ENCODE assay signal across 8 cellular contexts in the genomic region with DNA sequence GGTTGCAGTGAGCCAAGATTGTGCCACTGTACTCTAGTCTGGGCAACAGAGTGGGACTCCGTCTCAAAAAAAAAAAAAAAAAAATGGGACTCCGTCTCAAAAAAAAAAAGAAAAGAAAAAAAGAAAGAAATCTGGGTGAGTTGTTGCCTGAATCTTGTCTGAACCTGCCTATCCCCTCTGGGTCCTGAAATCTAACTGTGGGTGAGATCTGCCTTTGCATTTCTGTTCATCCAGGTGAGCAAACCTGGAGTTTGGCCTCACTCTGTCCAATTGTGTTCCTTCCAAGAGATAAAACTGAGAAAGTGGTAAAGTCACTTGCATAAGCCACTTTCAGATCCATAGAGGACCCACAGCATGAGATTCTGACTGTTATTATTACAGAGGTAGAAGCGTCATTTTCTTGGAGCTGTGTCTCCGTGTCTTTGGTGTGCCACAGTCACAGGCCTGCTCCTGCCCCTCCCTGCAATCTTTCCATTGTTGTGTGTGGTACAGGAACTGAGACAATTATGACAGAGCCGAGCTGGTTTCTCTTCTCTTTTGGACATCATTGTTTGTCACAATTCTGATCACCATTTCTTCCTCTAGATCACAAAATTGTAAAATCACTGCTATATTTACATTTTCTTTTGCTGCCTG.
DNase-seq lines count a peak whose midpoint lies in the region; ATAC-seq and TF ChIP-seq lines count a peak whose summit lies in the region.

No MANE protein-coding gene starts in this region.

- DNase-seq in CD8-positive, alpha-beta T cell, result peak in 2 of 7 experiments; percentile 18 to 40
- DNase-seq in adrenal gland, result peak; percentile 46 to 84 (median 61)
- peak in 7 of 9 donors; percentile 13 to 45 (median 34) for DNase-seq in naive thymus-derived CD4-positive, alpha-beta T cell
- no peak for DNase-seq in NCI-H1694 treated with DMSO at 0.1 percent for 48 hours (lab: John Stamatoyannopoulos, UW)
- DNase-seq in middle frontal gyrus (ENCODE audit: extremely low spot score, low spot score), result no peak
- no peak for DNase-seq in NCI-H1694 (lab: John Stamatoyannopoulos, UW)

- peak overlapping the region; percentile 30 for H3K27ac Mint-ChIP-seq in CD8-positive, alpha-beta T cell
- peak overlapping the region in 8 of 9 donors; percentile 4 to 74 (median 60) for H3K27ac Mint-ChIP-seq in naive thymus-derived CD4-positive, alpha-beta T cell

- H3K27me3 Mint-ChIP-seq in CD8-positive, alpha-beta T cell (ENCODE audit: low read depth), result no peaks in the 10 kb centered on the region
- H3K27me3 Mint-ChIP-seq in naive thymus-derived CD4-positive, alpha-beta T cell, result no peaks in the 10 kb centered on the region

- no peaks in the 10 kb centered on the region for H3K27me3 ChIP-seq in CD8-positive, alpha-beta T cell (ENCODE audit: insufficient read depth, low read length)
- H3K27me3 ChIP-seq in adrenal gland, result no peaks in the 10 kb centered on the region
- no peaks in the 10 kb centered on the region for H3K27me3 ChIP-seq in naive thymus-derived CD4-positive, alpha-beta T cell (ENCODE audit: control insufficient read depth in 2 of 2, insufficient read depth in 2 of 2, low read length in 2 of 2)

- no peak for TF ChIP-seq CTCF in CD8-positive, alpha-beta T cell (IDR thresholded peaks at IDR 0.05)
- TF ChIP-seq CTCF in adrenal gland (IDR thresholded peaks at IDR 0.05), result no peak

- intact Hi-C loops in CD8-positive, alpha-beta T cell (cut with DNase I, micrococcal nuclease), result loop anchor here in 1 of 2 experiments (2.0 kb wide), 1 partner anchor 49 kb away; no protein-coding TSS in a partner anchor
- intact Hi-C loops in adrenal gland (cut with DNase I), result loop anchor here in 1 of 2 donors (10.0 kb wide), 1 partner anchor 95 kb away; no protein-coding TSS in a partner anchor
- intact Hi-C loops in naive thymus-derived CD4-positive, alpha-beta T cell (cut with micrococcal nuclease), result loop anchor here in 1 of 2 donors (1.0 to 10.0 kb wide), 2 partner anchors 10 to 745 kb away; no protein-coding TSS in a partner anchor

- CTCF ChIA-PET in CD8-positive, alpha-beta T cell (lab: Charles Lee), result no interaction called here
- CTCF ChIA-PET in naive thymus-derived CD4-positive, alpha-beta T cell (lab: Charles Lee), result no interaction called here

- H3K36me3 Mint-ChIP-seq in CD8-positive, alpha-beta T cell, result no peaks in the 10 kb centered on the region
- peaks cover 0 to 13% (median 7%) of the 10 kb centered on the region in 5 donors for H3K36me3 Mint-ChIP-seq in naive thymus-derived CD4-positive, alpha-beta T cell

- POLR2A ChIA-PET in CD8-positive, alpha-beta T cell (lab: Charles Lee), result no interaction called here
- POLR2A ChIA-PET in naive thymus-derived CD4-positive, alpha-beta T cell (lab: Charles Lee), result interaction anchor here (0.6 kb wide), 1 partner anchor 42 kb away, joined by 3 read pairs; no protein-coding TSS in a partner anchor

- H3K4me1 Mint-ChIP-seq in CD8-positive, alpha-beta T cell (ENCODE audit: low read depth), result peaks cover 23% of the 10 kb centered on the region
- H3K4me1 Mint-ChIP-seq in naive thymus-derived CD4-positive, alpha-beta T cell, result peaks cover 18 to 32% (median 26%) of the 10 kb centered on the region in 7 donors

- no peaks in the 10 kb centered on the region for H3K36me3 ChIP-seq in CD8-positive, alpha-beta T cell (ENCODE audit: insufficient read depth, low read length)
- no peaks in the 10 kb centered on the region for H3K36me3 ChIP-seq in adrenal gland (replicated peaks in 1 of 2)
- H3K36me3 ChIP-seq in naive thymus-derived CD4-positive, alpha-beta T cell (ENCODE audit: control insufficient read depth in 2 of 3, insufficient read depth in 3 of 3, low read length in 3 of 3), result no peaks in the 10 kb centered on the region

- no peaks in the 10 kb centered on the region for H3K9me3 Mint-ChIP-seq in CD8-positive, alpha-beta T cell
- H3K9me3 Mint-ChIP-seq in naive thymus-derived CD4-positive, alpha-beta T cell, result no peaks in the 10 kb centered on the region

- H3K4me3 Mint-ChIP-seq in CD8-positive, alpha-beta T cell, result no peak overlapping the region
- H3K4me3 Mint-ChIP-seq in naive thymus-derived CD4-positive, alpha-beta T cell, result peak overlapping the region in 8 of 10 donors; percentile 5 to 70 (median 17)

- no peaks in the 10 kb centered on the region for H3K9me3 ChIP-seq in CD8-positive, alpha-beta T cell (ENCODE audit: low read length)
- H3K9me3 ChIP-seq in adrenal gland (replicated peaks in 1 of 3), result no peaks in the 10 kb centered on the region
- H3K9me3 ChIP-seq in naive thymus-derived CD4-positive, alpha-beta T cell (ENCODE audit: control insufficient read depth in 2 of 3, low read length in 3 of 3), result no peaks in the 10 kb centered on the region

- no peak for TF ChIP-seq POLR2A in adrenal gland (IDR thresholded peaks at IDR 0.05)

- no peaks in the 10 kb centered on the region for H3K4me1 ChIP-seq in CD8-positive, alpha-beta T cell (ENCODE audit: insufficient read depth, low read length)
- H3K4me1 ChIP-seq in adrenal gland (replicated peaks in 1 of 2), result peaks cover 10 to 26% of the 10 kb centered on the region in 2 donors
- no peaks in the 10 kb centered on the region for H3K4me1 ChIP-seq in naive thymus-derived CD4-positive, alpha-beta T cell (ENCODE audit: control insufficient read depth in 2 of 2, insufficient read depth in 2 of 2, low read length in 2 of 2)

- 60 to 75% (median 70%) methylated on average over 4 to 5 of the region's 5 CpGs for WGBS in adrenal gland, 4 donors

- ATAC-seq in CD8-positive, alpha-beta T cell, result peak; percentile 56
- ATAC-seq in GM21423 (IDR thresholded peaks at IDR 0.05; ENCODE audit: unreplicated experiment) (peak; percentile 91), HG03571 (IDR thresholded peaks at IDR 0.05; ENCODE audit: unreplicated experiment) (peak; percentile 81)
- ATAC-seq in naive thymus-derived CD4-positive, alpha-beta T cell, result peak; percentile 91

- no peak overlapping the region for H3K27ac ChIP-seq in CD8-positive, alpha-beta T cell (ENCODE audit: low read depth, low read length)
- H3K27ac ChIP-seq in adrenal gland, result peak overlapping the region in 4 of 5 donors; percentile 41 to 59 (median 50)
- H3K27ac ChIP-seq in naive thymus-derived CD4-positive, alpha-beta T cell (ENCODE audit: low read depth, low read length), result no peak overlapping the region

- H3K4me3 ChIP-seq in CD8-positive, alpha-beta T cell (ENCODE audit: low read depth, low read length), result no peak overlapping the region
- no peak overlapping the region for H3K4me3 ChIP-seq in adrenal gland
- no peak overlapping the region for H3K4me3 ChIP-seq in naive thymus-derived CD4-positive, alpha-beta T cell (ENCODE audit: low read length)

Comparison
In these comparisons a context has a peak if more than half of its experiments do, and no peak if none do; other contexts are left out.
1. DNase-seq: peak in adrenal gland (7 of 7) and naive thymus-derived CD4-positive, alpha-beta T cell (7 of 9); none in NCI-H1694 treated with DMSO at 0.1 percent for 48 hours (single experiment), middle frontal gyrus (single experiment) and NCI-H1694 (single experiment).
2. H3K27ac ChIP-seq: peak in adrenal gland (4 of 5); none in CD8-positive, alpha-beta T cell (single experiment) and naive thymus-derived CD4-positive, alpha-beta T cell (single experiment).
3. Peak in every context shown above with its lines, with median percentiles within 50 percentile points of each other: ATAC-seq.